In genomic region chr17:38705523-38705802, GRCh38 we compare ENCODE assay signal across 8 cellular contexts. TPM values are rescaled to one million over a fixed set of nuclear protein-coding genes. Genes with fewer than 3 reads are reported as not detected.
DNase-seq lines count a peak whose midpoint lies in the region; ATAC-seq and TF ChIP-seq lines count a peak whose summit lies in the region.

No MANE protein-coding gene starts in this region.

- H3K27ac ChIP-seq in HUES64 (ENCODE audit: low read depth, low read length) (no peak overlapping the region; the same call in 1 of the 2 replicates), mammary epithelial cell (ENCODE audit: insufficient read depth, low read depth, low read length) (no peak overlapping the region)

- WGBS in HUES64, result 0% methylated on average over 23 of the region's 32 CpGs
- WGBS in mammary epithelial cell (ENCODE audit: low coverage, missing lambda C conversion rate), result no CpG with 5 or more reads among the region's 32 CpGs

- H3K4me3 ChIP-seq in AG09309 (ENCODE audit: control insufficient read depth, low read depth, low read length) (peak overlapping the region; percentile 84), HUES64 (ENCODE audit: low read length) (peak overlapping the region; percentile 63), mammary epithelial cell (replicated peaks in 1 of 3; ENCODE audit: insufficient read depth in 1 of 3, low read depth in 2 of 3, low read length in 3 of 3) (peak overlapping the region in 2 of 3 experiments; percentile 70 to 71), mucosa of stomach (ENCODE audit: low read length) (no peak overlapping the region)

- BruUV-seq in mammary epithelial cell (replicated peaks; lab: Mats Ljungman, UMichigan), result no TSS peak

- H2AFZ ChIP-seq in mammary epithelial cell (ENCODE audit: low read depth, low read length), result peak overlapping the region; percentile 84

- no peak for TF ChIP-seq CTCF in AG09309 (IDR thresholded peaks at IDR 0.05; ENCODE audit: control insufficient read depth, insufficient read depth, low read depth, low read length, missing control alignments)
- TF ChIP-seq CTCF in mammary epithelial cell (conservative IDR thresholded peaks at IDR 0.05 in 1 of 2, IDR thresholded peaks at IDR 0.05 in 1 of 2; ENCODE audit: extremely low read depth in 1 of 2, insufficient read depth in 1 of 2, low read depth in 1 of 2, low read length in 2 of 2), result no peak
- TF ChIP-seq CTCF in omental fat pad (IDR thresholded peaks at IDR 0.05), result no peak

- H3K9me3 ChIP-seq in HUES64 (ENCODE audit: insufficient read depth, low read depth, low read length) (no peaks in the 10 kb centered on the region), mammary epithelial cell (replicated peaks; ENCODE audit: insufficient read depth, low read length) (no peaks in the 10 kb centered on the region), mucosa of stomach (ENCODE audit: control insufficient read depth, low read length) (no peaks in the 10 kb centered on the region)

- 0 out of 2 replicates have a peak, but pooled peaks cover 3% of the 10 kb centered on the region for H3K36me3 ChIP-seq in HUES64 (ENCODE audit: insufficient read depth, low read length)
- no peaks in the 10 kb centered on the region for H3K36me3 ChIP-seq in mammary epithelial cell (ENCODE audit: insufficient read depth, low read length)
- peaks cover 4% of the 10 kb centered on the region for H3K36me3 ChIP-seq in mucosa of stomach (ENCODE audit: control insufficient read depth, insufficient read depth, low read length)

- peaks cover 26% of the 10 kb centered on the region for H3K4me1 ChIP-seq in HUES64 (ENCODE audit: insufficient read depth, low read length)
- peaks cover 29% of the 10 kb centered on the region for H3K4me1 ChIP-seq in mammary epithelial cell (ENCODE audit: insufficient read depth, low read length)
- H3K4me1 ChIP-seq in mucosa of stomach (ENCODE audit: control insufficient read depth, insufficient read depth, low read length), result peaks cover 31% of the 10 kb centered on the region

- H4K20me1 ChIP-seq in mammary epithelial cell (ENCODE audit: insufficient read depth, low read length), result no peaks in the 10 kb centered on the region

- ATAC-seq in omental fat pad (ENCODE audit: low FRiP score), result no peak

- CTCF ChIA-PET in mammary epithelial cell (lab: Charles Lee; ENCODE audit: low non-redundant PET), result interaction anchor here (0.6 kb wide), 1 partner anchor 30 kb away, joined by 17 read pairs; no protein-coding TSS in a partner anchor

- in situ Hi-C loops in mammary epithelial cell (cut with MboI; ENCODE audit: low sequenced_read_pairs in 2 of 2), result no loop called here

- dilution Hi-C loops in mammary epithelial cell (cut with HindIII; ENCODE audit: low sequenced_read_pairs), result no loop called here

- intact Hi-C loops in mammary epithelial cell (cut with micrococcal nuclease), result no loop called here

- peaks cover 20% of the 10 kb centered on the region for H3K79me2 ChIP-seq in mammary epithelial cell (ENCODE audit: insufficient read depth, low read length)

- no peak overlapping the region for H3K9ac ChIP-seq in HUES64 (ENCODE audit: low read depth, low read length)
- H3K9ac ChIP-seq in mammary epithelial cell (ENCODE audit: insufficient read depth, low read length), result no peak overlapping the region
- peak overlapping the region; percentile 59 for H3K9ac ChIP-seq in mucosa of stomach (ENCODE audit: low read length)

- no peak for DNase-seq in AG09309 (ENCODE audit: low read depth)
- DNase-seq in mammary epithelial cell, result no peak
- no peak for DNase-seq in omental fat pad (ENCODE audit: low spot score)
- no peak for DNase-seq in cerebellum (ENCODE audit: low spot score)
- DNase-seq in NCI-H1694 (lab: John Stamatoyannopoulos, UW), result no peak
- DNase-seq in NCI-H1930 (lab: John Stamatoyannopoulos, UW), result no peak

- H3K4me2 ChIP-seq in mammary epithelial cell (ENCODE audit: insufficient read depth, low read depth, low read length), result peak overlapping the region; percentile 72

- peaks cover 74% of the 10 kb centered on the region for H3K27me3 ChIP-seq in HUES64 (ENCODE audit: insufficient read depth, low read length)
- H3K27me3 ChIP-seq in mammary epithelial cell (ENCODE audit: insufficient read depth, low read length), result no peaks in the 10 kb centered on the region
- H3K27me3 ChIP-seq in mucosa of stomach (ENCODE audit: control insufficient read depth, insufficient read depth, low read length), result no peaks in the 10 kb centered on the region

RNA-seq across cellular contexts. Expression of gene MLLT6, which starts 0.4 kb away (rescaled TPM):
- 12.7 TPM for polyA plus RNA-seq in HUES64 (2013, experiment 1 of 2)
- 15.3 TPM for polyA plus RNA-seq in HUES64 (2013, experiment 2 of 2)
- total RNA-seq in mammary epithelial cell (10 to 100 TPM; 30.3 to 51.0 TPM), omental fat pad (100 to 1,000 TPM in 1 of 4 donors, 10 to 100 TPM in 3; 38.7 to 108 (median 54.8) TPM), cerebellum (44.0 TPM)
- polyA plus RNA-seq in mammary epithelial cell, result 21.9 TPM
- polyA minus RNA-seq in mammary epithelial cell, result 34.6 TPM

RNA-seq across cellular contexts. Expression of gene CISD3, which starts 24.7 kb away (rescaled TPM):
- 10.7 TPM for polyA plus RNA-seq in HUES64 (2013, experiment 1 of 2)
- 11.2 TPM for polyA plus RNA-seq in HUES64 (2013, experiment 2 of 2)
- 10 to 100 TPM in 1 of 2 donors, 1 to 10 TPM in 1; 3.3 to 30.4 TPM for total RNA-seq in mammary epithelial cell
- 16.2 TPM for polyA plus RNA-seq in mammary epithelial cell
- 12.8 TPM for polyA minus RNA-seq in mammary epithelial cell
- 10 to 100 TPM in 3 of 4 donors, 1 to 10 TPM in 1; 7.6 to 25.5 (median 15.7) TPM for total RNA-seq in omental fat pad
- 0.91 TPM for total RNA-seq in cerebellum

RNA-seq across cellular contexts. Expression of gene EPOP, which starts 30.7 kb away (rescaled TPM):
- polyA plus RNA-seq in HUES64 (2013, experiment 1 of 2), result 12.2 TPM
- 12.1 TPM for polyA plus RNA-seq in HUES64 (2013, experiment 2 of 2)
- total RNA-seq in mammary epithelial cell (1 to 10 TPM; 2.8 to 3.2 TPM), omental fat pad (1 to 10 TPM in 2 of 4 donors, under 1 TPM in 2; 0.38 to 5.2 (median 1.5) TPM), cerebellum (0.82 TPM)
- 2.4 TPM for polyA plus RNA-seq in mammary epithelial cell
- not detected for polyA minus RNA-seq in mammary epithelial cell

RNA-seq across cellular contexts. Expression of gene PCGF2, which starts 42.7 kb away (rescaled TPM):
- 56.6 TPM for polyA plus RNA-seq in HUES64 (2013, experiment 1 of 2)
- 57.9 TPM for polyA plus RNA-seq in HUES64 (2013, experiment 2 of 2)
- total RNA-seq in mammary epithelial cell (10 to 100 TPM in 1 of 2 donors, 1 to 10 TPM in 1; 3.0 to 36.4 TPM), omental fat pad (10 to 100 TPM in 1 of 4 donors, 1 to 10 TPM in 3; 3.2 to 17.0 (median 6.1) TPM), cerebellum (6.4 TPM)
- polyA plus RNA-seq in mammary epithelial cell, result 6.4 TPM
- 14.0 TPM for polyA minus RNA-seq in mammary epithelial cell

RNA-seq across cellular contexts. Expression of gene PSMB3, which starts 47.1 kb away (rescaled TPM):
- polyA plus RNA-seq in HUES64 (2013, experiment 1 of 2), result 264 TPM
- 279 TPM for polyA plus RNA-seq in HUES64 (2013, experiment 2 of 2)
- total RNA-seq in mammary epithelial cell, result 100 to 1,000 TPM; 150 to 218 TPM
- 426 TPM for polyA plus RNA-seq in mammary epithelial cell
- polyA minus RNA-seq in mammary epithelial cell, result 235 TPM
- 100 to 1,000 TPM; 140 to 169 (median 155) TPM for total RNA-seq in omental fat pad
- 73.9 TPM for total RNA-seq in cerebellum
